In genomic region chr12:14576896-14577295, GRCh38 we compare ENCODE assay signal across 24 cellular contexts. TPM values are rescaled to one million over a fixed set of nuclear protein-coding genes. Genes with fewer than 3 reads are reported as not detected.
DNase-seq lines count a peak whose midpoint lies in the region; ATAC-seq, FAIRE-seq and TF ChIP-seq lines count a peak whose summit lies in the region.
"Had no signal": no experiment of that assay in that cellular context is flagged by ENCODE, and none has a peak within 500 bp of the region (broad histone marks: within the 10 kb centered on the region; RNA-seq: fewer than 3 reads in every experiment).

No MANE protein-coding gene starts in this region.

- no peaks in the 10 kb centered on the region for H3K9me2 ChIP-seq in OCI-LY7 (ENCODE audit: insufficient read depth, low read length)

- peak overlapping the region in 4 of 11 experiments; percentile 1 to 49 (median 5); a peak in 4 of 22 replicates for H3K27ac ChIP-seq in BLaER1 treated with 17β-estradiol and CSF1 and Interleukin-3, amounts not matched to agents 10 nM and 100 nM
- peak overlapping the region; percentile 93 for H3K27ac ChIP-seq in OCI-LY7 (ENCODE audit: low read depth, low read length, poor library complexity, severe bottlenecking)
- H3K27ac ChIP-seq: A549, adrenal gland, breast epithelium, coronary artery, PC-9 had no signal

- peak overlapping the region in 6 of 11 experiments; percentile 1 to 37 (median 26); a peak in 4 of 22 replicates for H3K4me2 ChIP-seq in BLaER1 treated with 17β-estradiol and CSF1 and Interleukin-3, amounts not matched to agents 10 nM and 100 nM
- peak overlapping the region; percentile 67 for H3K4me2 ChIP-seq in OCI-LY7 (ENCODE audit: low read length)
- H3K4me2 ChIP-seq: A549, PC-9 had no signal

- POLR2A ChIA-PET in OCI-LY7 (lab: Charles Lee) = interaction anchor here (0.5 to 3.9 kb wide), 13 partner anchors 9 to 275 kb away, joined by 3 to 23 read pairs (median 4); partner anchors contain the start of gene PLBD1

- FAIRE-seq in urothelium cell line (lab: Jason Lieb, UNC) = no peak
- FAIRE-seq: A549, K562 had no signal

- peaks cover 0 to 33% (median 6%) of the 10 kb centered on the region in 10 experiments; a peak in 10 of 20 replicates for H3K4me1 ChIP-seq in BLaER1 treated with 17β-estradiol and CSF1 and Interleukin-3, amounts not matched to agents 10 nM and 100 nM
- peaks cover 62% of the 10 kb centered on the region for H3K4me1 ChIP-seq in OCI-LY7 (ENCODE audit: insufficient read depth, low read length, poor library complexity, severe bottlenecking)
- H3K4me1 ChIP-seq: A549, adrenal gland, breast epithelium, HAP-1 had no signal

- H3K9me3 ChIP-seq in BLaER1 treated with 17β-estradiol and CSF1 and Interleukin-3, amounts not matched to agents 10 nM and 100 nM (replicated peaks in 1 of 11) = peaks cover 0 to 18% (median 0%) of the 10 kb centered on the region in 11 experiments; a peak in 1 of 22 replicates
- H3K9me3 ChIP-seq in OCI-LY7 (ENCODE audit: low read length) = no peaks in the 10 kb centered on the region
- H3K9me3 ChIP-seq: A549, adrenal gland, breast epithelium, HAP-1 had no signal

- no peaks in the 10 kb centered on the region for H3K27me3 ChIP-seq in BLaER1 treated with 17β-estradiol and CSF1 and Interleukin-3, amounts not matched to agents 10 nM and 100 nM
- H3K27me3 ChIP-seq: adrenal gland, breast epithelium had no signal

- H4K20me1 ChIP-seq in BLaER1 treated with 17β-estradiol and CSF1 and Interleukin-3, amounts not matched to agents 10 nM and 100 nM = no peaks in the 10 kb centered on the region
- H4K20me1 ChIP-seq in OCI-LY7 (ENCODE audit: insufficient read depth, low read length) = no peaks in the 10 kb centered on the region

- peak; percentile 93 for DNase-seq in OCI-LY7 (ENCODE audit: low spot score)
- no peak for DNase-seq in urothelium cell line (ENCODE audit: low spot score)
- DNase-seq in NOMO-1 (lab: John Stamatoyannopoulos, UW; ENCODE audit: unreplicated experiment in 2 of 2) = no peak
- DNase-seq: activated CD8-positive, alpha-beta memory T cell treated with anti-CD3 and anti-CD28 coated beads, Interleukin-2, amount 50 U/mL, for 48 hours; activated effector memory CD4-positive, alpha-beta T cell treated with anti-CD3 and anti-CD28 coated beads, Interleukin-2, amount 50 U/mL, for 16 hours; adrenal gland; C1 segment of cervical spinal cord; left colon; NCI-H1694; NCI-H774; PC-9; stimulated activated CD4-positive, alpha-beta T cell treated with anti-CD3 and anti-CD28 coated beads, Interleukin-1b, Interleukin-23, amount 100 ng/mL, for 48 hours had no signal

- no peak overlapping the region for H3K9ac ChIP-seq in BLaER1 treated with 17β-estradiol and CSF1 and Interleukin-3, amounts not matched to agents 10 nM and 100 nM

- ATAC-seq in GM18519 (IDR thresholded peaks at IDR 0.05; ENCODE audit: low FRiP score, unreplicated experiment) (peak; percentile 13), HG02798 (IDR thresholded peaks at IDR 0.05; ENCODE audit: poor library complexity, unreplicated experiment) (peak; percentile 21), GM21528 (IDR thresholded peaks at IDR 0.05; ENCODE audit: low FRiP score, unreplicated experiment) (no peak), GM19397 (IDR thresholded peaks at IDR 0.05; ENCODE audit: unreplicated experiment) (no peak)
- ATAC-seq: A549, K562, left colon had no signal

- no peak for TF ChIP-seq CTCF in OCI-LY7 (conservative IDR thresholded peaks at IDR 0.05; ENCODE audit: low read length)

- BruUV-seq in OCI-LY7 (replicated peaks; lab: Mats Ljungman, UMichigan) = no TSS peak

- H2AFZ ChIP-seq in OCI-LY7 (ENCODE audit: low read length) = peak overlapping the region; percentile 72; the same call in 1 of the 2 replicates
- H2AFZ ChIP-seq: PC-9 had no signal

- H3K79me2 ChIP-seq in OCI-LY7 (ENCODE audit: insufficient read depth, low read depth, low read length) = no peaks in the 10 kb centered on the region

- no peak overlapping the region for H3K4me3 ChIP-seq in BLaER1 treated with 17β-estradiol and CSF1 and Interleukin-3, amounts not matched to agents 10 nM and 100 nM
- H3K4me3 ChIP-seq in OCI-LY7 (ENCODE audit: low read depth, low read length, poor library complexity, severe bottlenecking) = peak overlapping the region; percentile 41
- H3K4me3 ChIP-seq: A549, adrenal gland, breast epithelium, coronary artery, HAP-1, K562, PC-9 had no signal

- intact Hi-C loops in OCI-LY7 (cut with micrococcal nuclease; ENCODE audit: unreplicated experiment) = loop anchor here (1.0 to 5.0 kb wide), 2 partner anchors 36 to 340 kb away; no protein-coding TSS in a partner anchor

- no peaks in the 10 kb centered on the region for H3K36me3 ChIP-seq in BLaER1 treated with 17β-estradiol and CSF1 and Interleukin-3, amounts not matched to agents 10 nM and 100 nM
- H3K36me3 ChIP-seq in OCI-LY7 (ENCODE audit: insufficient read depth, low read length) = no peaks in the 10 kb centered on the region
- H3K36me3 ChIP-seq: adrenal gland, breast epithelium, HAP-1 had no signal

- CTCF ChIA-PET in OCI-LY7 (lab: Charles Lee; ENCODE audit: unreplicated experiment) = no interaction called here

RNA-seq across cellular contexts. Expression of gene PLBD1, which starts 9.2 kb away (rescaled TPM):
- total RNA-seq in OCI-LY7 (2014; rRNA removed; shearing (Covaris generic)) = 0.46 and 0.54 TPM in 2 replicates
- 0.61 TPM in 1 of 2 replicates, not detected in the other for total RNA-seq in OCI-LY7 (2022)
- total RNA-seq: activated CD4-positive, alpha-beta T cell treated with anti-CD3 and anti-CD28 coated beads, Interleukin-2, amount 10 ng/mL, durations not matched to agents 7 days and 5 days; T-helper 1 cell treated with Interleukin-12 subunit alpha and Interleukin-12 subunit beta and Interleukin-4 antibody, amounts not matched to agents 30 ng/mL and 1 ng/mL, for 36 hours had no signal

Comparison
In these comparisons a context has a peak if more than half of its experiments do, and no peak if none do; other contexts are left out.
1. ATAC-seq: peak in GM18519 (single experiment) and HG02798 (single experiment); none in GM21528 (single experiment) and GM19397 (single experiment).